In genomic region chr16:29926675-29927522, GRCh38 we compare ENCODE assay signal across 9 cellular contexts. TPM values are rescaled to one million over a fixed set of nuclear protein-coding genes. Genes with fewer than 3 reads are reported as not detected.
DNase-seq lines count a peak whose midpoint lies in the region; ATAC-seq, FAIRE-seq and TF ChIP-seq lines count a peak whose summit lies in the region.
"Had no signal": no experiment of that assay in that cellular context is flagged by ENCODE, and none has a peak within 500 bp of the region (broad histone marks: within the 10 kb centered on the region; RNA-seq: fewer than 3 reads in every experiment).

No MANE protein-coding gene starts in this region.

- peaks cover 6% of the 10 kb centered on the region for H3K36me3 Mint-ChIP-seq in activated CD8-positive, alpha-beta memory T cell treated with anti-CD3 and anti-CD28 coated beads, Interleukin-2, amount 10 ng/mL, durations not matched to agents 7 days and 5 days
- peaks cover 16% of the 10 kb centered on the region for H3K36me3 Mint-ChIP-seq in brain

- H3K4me3 ChIP-seq in keratinocyte (ENCODE audit: control insufficient read depth in 2 of 3, extremely low read depth in 1 of 3, insufficient read depth in 2 of 3, low read depth in 1 of 3, low read length in 3 of 3), result peak overlapping the region; percentile 81 to 99 (median 86)
- peak overlapping the region; percentile 89 to 100 (median 98) for H3K4me3 ChIP-seq in spleen

- peaks cover 4% of the 10 kb centered on the region for H4K20me1 ChIP-seq in keratinocyte (ENCODE audit: control insufficient read depth, extremely low read depth, insufficient read depth, low read length)

- no peaks in the 10 kb centered on the region for H3K9me1 ChIP-seq in keratinocyte (ENCODE audit: control insufficient read depth, extremely low read depth, insufficient read depth, low read length)

- dilution Hi-C loops in keratinocyte (cut with MboI; ENCODE audit: extremely low pct_ligation_motif_present, low sequenced_read_pairs), result no loop called here

- TF ChIP-seq CTCF in brain (conservative IDR thresholded peaks at IDR 0.05) (no peak), keratinocyte (optimal IDR thresholded peaks at IDR 0.05 in 1 of 3, IDR thresholded peaks at IDR 0.05 in 1 of 3, conservative IDR thresholded peaks at IDR 0.05 in 1 of 3; ENCODE audit: extremely low read depth in 1 of 3, insufficient read depth in 2 of 3, low read length in 3 of 3) (no peak), spleen (IDR thresholded peaks at IDR 0.05 in 8 of 11, conservative IDR thresholded peaks at IDR 0.05 in 3 of 11) (no peak)

- DNase-seq in activated CD8-positive, alpha-beta memory T cell treated with anti-CD3 and anti-CD28 coated beads, Interleukin-2, amount 10 ng/mL, durations not matched to agents 7 days and 5 days, result no peak
- DNase-seq in activated CD8-positive, alpha-beta memory T cell treated with anti-CD3 and anti-CD28 coated beads, Interleukin-2, amount 50 U/mL, for 48 hours, result no peak
- DNase-seq in NCI-H146 (lab: John Stamatoyannopoulos, UW) (peak; percentile 72), keratinocyte (ENCODE audit: low read depth, low spot score) (no peak), spleen (no peak), SKM-1 (lab: John Stamatoyannopoulos, UW; ENCODE audit: unreplicated experiment) (no peak)

- H3K27me3 ChIP-seq in keratinocyte (ENCODE audit: control insufficient read depth, extremely low read depth, insufficient read depth, low read length) (no peaks in the 10 kb centered on the region), spleen (replicated peaks in 1 of 7) (no peaks in the 10 kb centered on the region)

- FAIRE-seq in keratinocyte (lab: Jason Lieb, UNC), result peak; percentile 44
- FAIRE-seq: frontal cortex had no signal

- peaks cover 19% of the 10 kb centered on the region for H3K79me2 ChIP-seq in keratinocyte (ENCODE audit: control insufficient read depth, insufficient read depth, low read length)

- TF ChIP-seq POLR2A in spleen (IDR thresholded peaks at IDR 0.05), result no peak

- intact Hi-C loops in spleen (cut with DNase I; ENCODE audit: low total_unique reads), result no loop called here

- H2AFZ ChIP-seq in keratinocyte (ENCODE audit: control insufficient read depth, low read length), result peak overlapping the region; percentile 97

- H3K27ac ChIP-seq in keratinocyte (ENCODE audit: control insufficient read depth, insufficient read depth, low read length) (peak overlapping the region; percentile 65), spleen (peak overlapping the region; percentile 84 to 94 (median 89))

- H3K4me1 Mint-ChIP-seq in activated CD8-positive, alpha-beta memory T cell treated with anti-CD3 and anti-CD28 coated beads, Interleukin-2, amount 10 ng/mL, durations not matched to agents 7 days and 5 days, result peaks cover 30% of the 10 kb centered on the region
- H3K4me1 Mint-ChIP-seq in brain, result peaks cover 54% of the 10 kb centered on the region

- WGBS in spleen, 5 donors, result 37 to 44% (median 38%) methylated on average over 23 of the region's 23 CpGs

- peak overlapping the region; percentile 80 for H3K9ac ChIP-seq in keratinocyte (ENCODE audit: control insufficient read depth, extremely low read depth, insufficient read depth, low read length)

- peak overlapping the region; percentile 93 for H3K27ac Mint-ChIP-seq in activated CD8-positive, alpha-beta memory T cell treated with anti-CD3 and anti-CD28 coated beads, Interleukin-2, amount 10 ng/mL, durations not matched to agents 7 days and 5 days
- peak overlapping the region; percentile 99 to 100 (median 99) for H3K27ac Mint-ChIP-seq in brain

- peak overlapping the region; percentile 93 for H3K4me2 ChIP-seq in keratinocyte (ENCODE audit: control insufficient read depth, extremely low read depth, insufficient read depth, low read depth, low read length)

- no peak for ATAC-seq in activated CD8-positive, alpha-beta memory T cell treated with anti-CD3 and anti-CD28 coated beads, Interleukin-2, amount 10 ng/mL, durations not matched to agents 7 days and 5 days
- ATAC-seq in GM18870 (IDR thresholded peaks at IDR 0.05; ENCODE audit: unreplicated experiment), result no peak

- H3K4me1 ChIP-seq in keratinocyte (ENCODE audit: control insufficient read depth, extremely low read depth, insufficient read depth, low read length) (peaks cover 14% of the 10 kb centered on the region), spleen (peaks cover 12 to 40% (median 29%) of the 10 kb centered on the region in 6 donors)

- no peaks in the 10 kb centered on the region for H3K9me3 Mint-ChIP-seq in activated CD8-positive, alpha-beta memory T cell treated with anti-CD3 and anti-CD28 coated beads, Interleukin-2, amount 10 ng/mL, durations not matched to agents 7 days and 5 days (ENCODE audit: low read depth)
- H3K9me3 Mint-ChIP-seq in brain, result no peaks in the 10 kb centered on the region

- peaks cover 2% of the 10 kb centered on the region for H3K27me3 Mint-ChIP-seq in activated CD8-positive, alpha-beta memory T cell treated with anti-CD3 and anti-CD28 coated beads, Interleukin-2, amount 10 ng/mL, durations not matched to agents 7 days and 5 days
- H3K27me3 Mint-ChIP-seq in brain, result peaks cover 4% of the 10 kb centered on the region

- H3K4me3 Mint-ChIP-seq in activated CD8-positive, alpha-beta memory T cell treated with anti-CD3 and anti-CD28 coated beads, Interleukin-2, amount 10 ng/mL, durations not matched to agents 7 days and 5 days, result peak overlapping the region; percentile 89
- peak overlapping the region; percentile 88 to 99 (median 96) for H3K4me3 Mint-ChIP-seq in brain

- H3K9me3 ChIP-seq in keratinocyte (ENCODE audit: control insufficient read depth, low read depth, low read length) (no peaks in the 10 kb centered on the region), spleen (no peaks in the 10 kb centered on the region)

- CTCF ChIA-PET in activated CD8-positive, alpha-beta memory T cell treated with anti-CD3 and anti-CD28 coated beads, Interleukin-2, amount 10 ng/mL, durations not matched to agents 7 days and 5 days (lab: Charles Lee), result interaction anchor here (0.7 to 2.8 kb wide), 10 partner anchors 26 to 225 kb away, joined by 3 to 17 read pairs (median 5); partner anchors contain the start of genes CDIPT, PAGR1, TAOK2 and TMEM219

- H3K36me3 ChIP-seq in keratinocyte (ENCODE audit: control insufficient read depth in 2 of 2, extremely low read depth in 1 of 2, insufficient read depth in 2 of 2, low read length in 2 of 2) (peaks cover 5 to 10% of the 10 kb centered on the region in 2 experiments), spleen (peaks cover 0 to 21% (median 13%) of the 10 kb centered on the region in 6 donors)

RNA-seq across cellular contexts. Expression of gene KCTD13, which starts 0.9 kb away (rescaled TPM):
- total RNA-seq in activated CD8-positive, alpha-beta memory T cell treated with anti-CD3 and anti-CD28 coated beads, Interleukin-2, amount 10 ng/mL, durations not matched to agents 7 days and 5 days, result 10 to 100 TPM; 44.6 to 48.4 TPM
- polyA plus RNA-seq in brain (ENCODE audit: insufficient read depth, low read depth, low replicate concordance) (61.7 TPM), keratinocyte (8.2 to 12.1 TPM (median 9.2 TPM) in 3 replicates), spleen (10 to 100 TPM; 11.2 to 18.9 (median 15.3) TPM)
- 4.7 TPM for polyA plus RNA-seq in keratinocyte (2011; ENCODE audit: low read depth)
- 6.6 and 11.0 TPM in 2 replicates for polyA plus RNA-seq in keratinocyte (2011; cell fraction: cytosol; rRNA removed)
- 40.0 and 45.6 TPM in 2 replicates for polyA plus RNA-seq in keratinocyte (2011; cell fraction: nucleus; rRNA removed)
- polyA plus RNA-seq in keratinocyte (2012; ENCODE audit: low replicate concordance), result 6.7 and 15.8 TPM in 2 replicates
- 10.2 to 12.8 TPM (median 10.7 TPM) in 3 replicates for polyA minus RNA-seq in keratinocyte
- 7.5 TPM for polyA minus RNA-seq in keratinocyte (2011; cell fraction: cytosol; rRNA and poly(A)+ RNA removed)
- 11.4 and 12.6 TPM in 2 replicates for polyA minus RNA-seq in keratinocyte (2011; cell fraction: nucleus; rRNA and poly(A)+ RNA removed)
- total RNA-seq in spleen, result 10 to 100 TPM; 20.7 to 59.3 (median 34.7) TPM

RNA-seq across cellular contexts. Expression of gene ASPHD1, which starts 26.6 kb away (rescaled TPM):
- under 1 TPM in 1 of 2 experiments, not detected in 1; 0.33 TPM for total RNA-seq in activated CD8-positive, alpha-beta memory T cell treated with anti-CD3 and anti-CD28 coated beads, Interleukin-2, amount 10 ng/mL, durations not matched to agents 7 days and 5 days
- 115 TPM for polyA plus RNA-seq in brain (ENCODE audit: insufficient read depth, low read depth, low replicate concordance)
- 0.71 to 1.8 TPM (median 0.88 TPM) in 3 replicates for polyA plus RNA-seq in keratinocyte
- not detected for polyA plus RNA-seq in keratinocyte (2011; ENCODE audit: low read depth)
- polyA plus RNA-seq in keratinocyte (2011; cell fraction: cytosol; rRNA removed), result 0.68 and 3.2 TPM in 2 replicates
- 1.7 and 4.6 TPM in 2 replicates for polyA plus RNA-seq in keratinocyte (2011; cell fraction: nucleus; rRNA removed)
- 0.73 and 3.6 TPM in 2 replicates for polyA plus RNA-seq in keratinocyte (2012; ENCODE audit: low replicate concordance)
- 0.16 to 2.9 TPM (median 0.26 TPM) in 3 replicates for polyA minus RNA-seq in keratinocyte
- 3.6 TPM for polyA minus RNA-seq in keratinocyte (2011; cell fraction: cytosol; rRNA and poly(A)+ RNA removed)
- polyA minus RNA-seq in keratinocyte (2011; cell fraction: nucleus; rRNA and poly(A)+ RNA removed), result 0.95 and 1.6 TPM in 2 replicates
- total RNA-seq in spleen, result under 1 TPM in 3 of 7 donors, not detected in 4; 0.51 to 0.87 (median 0.66) TPM
- 1 to 10 TPM in 1 of 3 donors, under 1 TPM in 2; 0.28 to 1.6 (median 0.99) TPM for polyA plus RNA-seq in spleen

RNA-seq across cellular contexts. Expression of gene SEZ6L2, which starts 27.5 kb away (rescaled TPM):
- total RNA-seq in activated CD8-positive, alpha-beta memory T cell treated with anti-CD3 and anti-CD28 coated beads, Interleukin-2, amount 10 ng/mL, durations not matched to agents 7 days and 5 days, result under 1 TPM in 1 of 2 experiments, not detected in 1; 0.09 TPM
- polyA plus RNA-seq in brain (ENCODE audit: insufficient read depth, low read depth, low replicate concordance), result 187 TPM
- 0.68 to 2.5 TPM (median 1.5 TPM) in 3 replicates for polyA plus RNA-seq in keratinocyte
- 2.1 TPM for polyA plus RNA-seq in keratinocyte (2011; ENCODE audit: low read depth)
- polyA plus RNA-seq in keratinocyte (2011; cell fraction: cytosol; rRNA removed), result 0.77 and 1.6 TPM in 2 replicates
- polyA plus RNA-seq in keratinocyte (2011; cell fraction: nucleus; rRNA removed), result 6.8 and 11.2 TPM in 2 replicates
- 4.4 and 6.1 TPM in 2 replicates for polyA plus RNA-seq in keratinocyte (2012; ENCODE audit: low replicate concordance)
- polyA minus RNA-seq in keratinocyte, result 0.96 to 3.1 TPM (median 1.5 TPM) in 3 replicates
- 5.6 TPM for polyA minus RNA-seq in keratinocyte (2011; cell fraction: cytosol; rRNA and poly(A)+ RNA removed)
- 9.5 and 10.9 TPM in 2 replicates for polyA minus RNA-seq in keratinocyte (2011; cell fraction: nucleus; rRNA and poly(A)+ RNA removed)
- 1 to 10 TPM; 1.9 to 4.1 (median 2.7) TPM for total RNA-seq in spleen
- polyA plus RNA-seq in spleen, result 1 to 10 TPM in 1 of 3 donors, under 1 TPM in 2; 0.35 to 1.4 (median 0.54) TPM

RNA-seq across cellular contexts. Expression of gene TMEM219, which starts 35.0 kb away (rescaled TPM):
- 10 to 100 TPM; 56.9 to 67.6 TPM for total RNA-seq in activated CD8-positive, alpha-beta memory T cell treated with anti-CD3 and anti-CD28 coated beads, Interleukin-2, amount 10 ng/mL, durations not matched to agents 7 days and 5 days
- polyA plus RNA-seq in brain (ENCODE audit: insufficient read depth, low read depth, low replicate concordance) (244 TPM), keratinocyte (48.5 to 77.2 TPM (median 64.8 TPM) in 3 replicates), spleen (100 to 1,000 TPM; 144 to 191 (median 155) TPM)
- polyA plus RNA-seq in keratinocyte (2011; ENCODE audit: low read depth), result 54.7 TPM
- polyA plus RNA-seq in keratinocyte (2011; cell fraction: cytosol; rRNA removed), result 63.9 and 88.0 TPM in 2 replicates
- polyA plus RNA-seq in keratinocyte (2011; cell fraction: nucleus; rRNA removed), result 96.9 and 119 TPM in 2 replicates
- polyA plus RNA-seq in keratinocyte (2012; ENCODE audit: low replicate concordance), result 67.3 and 77.2 TPM in 2 replicates
- 39.0 to 58.6 TPM (median 53.8 TPM) in 3 replicates for polyA minus RNA-seq in keratinocyte
- polyA minus RNA-seq in keratinocyte (2011; cell fraction: cytosol; rRNA and poly(A)+ RNA removed), result 65.0 TPM
- polyA minus RNA-seq in keratinocyte (2011; cell fraction: nucleus; rRNA and poly(A)+ RNA removed), result 15.7 and 19.3 TPM in 2 replicates
- total RNA-seq in spleen, result 100 to 1,000 TPM in 5 of 7 donors, 10 to 100 TPM in 2; 89.3 to 135 (median 107) TPM

RNA-seq across cellular contexts. Expression of gene TAOK2, which starts 46.8 kb away (rescaled TPM):
- 10 to 100 TPM; 51.1 to 55.3 TPM for total RNA-seq in activated CD8-positive, alpha-beta memory T cell treated with anti-CD3 and anti-CD28 coated beads, Interleukin-2, amount 10 ng/mL, durations not matched to agents 7 days and 5 days
- polyA plus RNA-seq in brain (ENCODE audit: insufficient read depth, low read depth, low replicate concordance) (45.4 TPM), keratinocyte (13.8 to 20.1 TPM (median 15.4 TPM) in 3 replicates), spleen (10 to 100 TPM; 13.2 to 52.0 (median 18.5) TPM)
- 9.0 TPM for polyA plus RNA-seq in keratinocyte (2011; ENCODE audit: low read depth)
- 4.8 and 9.4 TPM in 2 replicates for polyA plus RNA-seq in keratinocyte (2011; cell fraction: cytosol; rRNA removed)
- 35.1 and 37.7 TPM in 2 replicates for polyA plus RNA-seq in keratinocyte (2011; cell fraction: nucleus; rRNA removed)
- polyA plus RNA-seq in keratinocyte (2012; ENCODE audit: low replicate concordance), result 10.6 and 21.5 TPM in 2 replicates
- 20.1 to 25.0 TPM (median 23.6 TPM) in 3 replicates for polyA minus RNA-seq in keratinocyte
- 24.4 TPM for polyA minus RNA-seq in keratinocyte (2011; cell fraction: cytosol; rRNA and poly(A)+ RNA removed)
- polyA minus RNA-seq in keratinocyte (2011; cell fraction: nucleus; rRNA and poly(A)+ RNA removed), result 26.7 and 29.9 TPM in 2 replicates
- total RNA-seq in spleen, result 10 to 100 TPM; 60.0 to 96.5 (median 78.6) TPM

Comparison
In these comparisons a context has a peak if more than half of its experiments do, and no peak if none do; other contexts are left out.
1. RNA of gene ASPHD1, which starts 26.6 kb away (polyA plus RNA-seq): 115 TPM in brain (single experiment); 0.28 to 1.6 TPM in spleen and 0.68 to 4.6 TPM in keratinocyte; every median in the first group is over 10 times any median in the second.
2. RNA of gene SEZ6L2, which starts 27.5 kb away (polyA plus RNA-seq): 187 TPM in brain (single experiment); 0.68 to 11.2 TPM in keratinocyte and 0.35 to 1.4 TPM in spleen; every median in the first group is over 10 times any median in the second.